9 cellular contexts compared by ENCODE assay signal in the genomic region with DNA sequence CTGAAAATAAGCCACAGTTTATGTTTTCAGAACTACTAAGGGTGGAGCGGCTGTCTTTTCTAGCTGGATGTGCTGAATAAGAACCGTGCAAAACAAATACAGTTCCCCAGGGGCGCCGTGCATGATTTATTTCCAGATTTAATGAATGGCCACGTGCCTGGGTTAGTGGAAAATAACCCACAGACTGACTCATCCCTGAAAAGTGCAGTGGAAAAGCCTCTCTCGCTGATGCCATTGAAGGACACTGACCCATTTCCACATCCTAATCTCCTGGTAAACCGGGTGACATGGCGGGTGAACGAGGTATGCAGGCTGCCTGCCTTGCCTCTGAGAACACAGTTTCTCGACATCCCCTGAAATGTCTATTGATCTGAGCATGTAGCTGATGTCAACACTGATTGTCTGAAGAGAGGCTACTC.
DNase-seq lines count a peak whose midpoint lies in the region; ATAC-seq and TF ChIP-seq lines count a peak whose summit lies in the region.
"Had no signal": no experiment of that assay in that cellular context is flagged by ENCODE, and none has a peak within 500 bp of the region (broad histone marks: within the 10 kb centered on the region; RNA-seq: fewer than 3 reads in every experiment).

No MANE protein-coding gene starts in this region.

- peak overlapping the region; percentile 70 for H3K4me2 ChIP-seq in hepatocyte

- no peak for ATAC-seq in HG03039 (IDR thresholded peaks at IDR 0.05; ENCODE audit: unreplicated experiment)
- no peak for ATAC-seq in HG03097 (IDR thresholded peaks at IDR 0.05; ENCODE audit: low FRiP score, unreplicated experiment)

- no peaks in the 10 kb centered on the region for H3K9me2 ChIP-seq in hepatocyte (replicated peaks; ENCODE audit: insufficient read depth)

- H3K36me3 ChIP-seq in adipocyte (ENCODE audit: control insufficient read depth, insufficient read depth, low read length, severe bottlenecking) (no peaks in the 10 kb centered on the region), hepatocyte (replicated peaks; ENCODE audit: insufficient read depth, low read depth) (no peaks in the 10 kb centered on the region), testis (ENCODE audit: low read depth, missing control alignments) (no peaks in the 10 kb centered on the region)

- H3K27me3 ChIP-seq in adipocyte (replicated peaks; ENCODE audit: control insufficient read depth, insufficient read depth, low read length) (no peaks in the 10 kb centered on the region), hepatocyte (no peaks in the 10 kb centered on the region), testis (no peaks in the 10 kb centered on the region)

- H4K20me1 ChIP-seq in hepatocyte (ENCODE audit: insufficient read depth, poor library complexity, severe bottlenecking): no peaks in the 10 kb centered on the region

- peak overlapping the region; percentile 76 for H3K9ac ChIP-seq in adipocyte (ENCODE audit: low read length)

- intact Hi-C loops in testis (cut with DNase I; ENCODE audit: low total_unique reads): no loop called here

- peaks cover 21% of the 10 kb centered on the region for H3K4me1 ChIP-seq in adipocyte (ENCODE audit: control insufficient read depth, insufficient read depth, low read length)
- H3K4me1 ChIP-seq in hepatocyte (ENCODE audit: insufficient read depth): peaks cover 6% of the 10 kb centered on the region
- peaks cover 16% of the 10 kb centered on the region for H3K4me1 ChIP-seq in testis

- 28% methylated on average over 10 of the region's 10 CpGs for WGBS in hepatocyte (ENCODE audit: low lambda C conversion rate, missing lambda C conversion rate)
- WGBS in testis, 2 donors: 8 to 26% methylated on average over 10 of the region's 10 CpGs

- DNase-seq in DMS 273 (lab: John Stamatoyannopoulos, UW; ENCODE audit: unreplicated experiment) (peak; percentile 31), DMS 273 treated with DMSO at 0.1 percent for 48 hours (lab: John Stamatoyannopoulos, UW) (no peak), adipocyte (ENCODE audit: low read depth) (peak; percentile 94), hepatocyte (ENCODE audit: low spot score) (peak; percentile 70), testis (peak; percentile 72), globus pallidus (ENCODE audit: low spot score) (no peak)

- no peak for TF ChIP-seq CTCF in hepatocyte (IDR thresholded peaks at IDR 0.05; ENCODE audit: poor library complexity)
- no peak for TF ChIP-seq CTCF in testis (IDR thresholded peaks at IDR 0.05)

- no peaks in the 10 kb centered on the region for H3K79me2 ChIP-seq in hepatocyte

- H3K9me3 ChIP-seq in adipocyte (ENCODE audit: control insufficient read depth, low read length): no peaks in the 10 kb centered on the region
- H3K9me3 ChIP-seq in hepatocyte (ENCODE audit: low read depth): no peaks in the 10 kb centered on the region
- H3K9me3 ChIP-seq in testis: no peaks in the 10 kb centered on the region

- H3K27ac ChIP-seq in hepatocyte (peak overlapping the region; percentile 82), testis (no peak overlapping the region)
- H3K27ac ChIP-seq: 22Rv1 had no signal

- no peak for TF ChIP-seq POLR2A in testis (IDR thresholded peaks at IDR 0.05)

- H3K4me3 ChIP-seq in adipocyte (ENCODE audit: low read length) (peak overlapping the region; percentile 60), hepatocyte (no peak overlapping the region), testis (no peak overlapping the region)

- no peak overlapping the region for H2AFZ ChIP-seq in hepatocyte

Comparison
In these comparisons a context has a peak if more than half of its experiments do, and no peak if none do; other contexts are left out.
1. DNase-seq: peak in DMS 273 (single experiment), adipocyte (single experiment), hepatocyte (single experiment) and testis (single experiment); none in DMS 273 treated with DMSO at 0.1 percent for 48 hours (single experiment) and globus pallidus (single experiment).